Comparison of ENCODE assay signal across 1 cellular context in genomic region chr22:19849800-19850481, GRCh38.
TF ChIP-seq lines count a peak whose summit lies in the region.

No MANE protein-coding gene starts in this region.

TF ChIP-seq in HCT116, 20 proteins besides CTCF, POLR2A, EP300 and RAD21 (continued from another document):
- TF ChIP-seq REST (IDR thresholded peaks at IDR 0.05; ENCODE audit: low read depth) (no peak), ZFX (IDR thresholded peaks at IDR 0.05) (no peak), JUND (IDR thresholded peaks at IDR 0.05) (peak; percentile 13; the same call in 1 of the 2 replicates), ZNF274 (IDR thresholded peaks at IDR 0.05; ENCODE audit: low read depth, low read length) (no peak), CEBPB (IDR thresholded peaks at IDR 0.05; ENCODE audit: low read depth) (no peak), SIN3A (IDR thresholded peaks at IDR 0.05; ENCODE audit: low read depth) (no peak), CBX3 (IDR thresholded peaks at IDR 0.05; ENCODE audit: low read depth) (no peak; the same call in 1 of the 2 replicates), ZBTB33 (IDR thresholded peaks at IDR 0.05; ENCODE audit: extremely low read depth, insufficient replicate concordance, low read length) (no peak), MAX (IDR thresholded peaks at IDR 0.05) (peak; percentile 31; the same call in 1 of the 2 replicates), SRF (IDR thresholded peaks at IDR 0.05; ENCODE audit: low read depth) (no peak), EZH2 (IDR thresholded peaks at IDR 0.05) (no peak), EZH2phosphoT487 (IDR thresholded peaks at IDR 0.05; ENCODE audit: borderline replicate concordance) (no peak), SP1 (IDR thresholded peaks at IDR 0.05; ENCODE audit: low read depth) (peak; percentile 82)
TF ChIP-seq in HCT116: peak in this region for 3.
